Comparison of ENCODE assay signal across 14 cellular contexts in genomic region chr16:19680972-19681371, GRCh38. TPM values are rescaled to one million over a fixed set of nuclear protein-coding genes. Genes with fewer than 3 reads are reported as not detected.
DNase-seq lines count a peak whose midpoint lies in the region; ATAC-seq, FAIRE-seq and TF ChIP-seq lines count a peak whose summit lies in the region.
"Had no signal": no experiment of that assay in that cellular context is flagged by ENCODE, and none has a peak within 500 bp of the region (broad histone marks: within the 10 kb centered on the region; RNA-seq: fewer than 3 reads in every experiment).

No MANE protein-coding gene starts in this region.

- no peaks in the 10 kb centered on the region for H3K9me3 ChIP-seq in Panc1 (ENCODE audit: control insufficient read depth, insufficient read depth, low read depth, low read length)
- H3K9me3 ChIP-seq in effector memory CD4-positive, alpha-beta T cell (ENCODE audit: control insufficient read depth, low read length) = no peaks in the 10 kb centered on the region
- H3K9me3 ChIP-seq: mucosa of descending colon, right lobe of liver had no signal

- peak; percentile 14 for DNase-seq in HTR-8/SVneo (ENCODE audit: insufficient read length, low spot score)
- no peak for DNase-seq in Panc1 (ENCODE audit: low read depth, low spot score)
- peak; percentile 54 for DNase-seq in iPS-NIHi7 (ENCODE audit: extremely low spot score)
- no peak for DNase-seq in effector memory CD4-positive, alpha-beta T cell
- DNase-seq in NCI-H1417 treated with DMSO at 0.1 percent for 48 hours (lab: John Stamatoyannopoulos, UW) = no peak
- DNase-seq in HUDEP-2 (lab: John Stamatoyannopoulos, UW; ENCODE audit: unreplicated experiment in 76 of 76) = no peak
- DNase-seq: activated CD8-positive, alpha-beta memory T cell treated with anti-CD3 and anti-CD28 coated beads, Interleukin-2, amount 50 U/mL, for 48 hours; cortex of kidney; immature natural killer cell; Kasumi-1; mucosa of descending colon; right lobe of liver had no signal

- FAIRE-seq in HTR-8/SVneo (lab: Jason Lieb, UNC) = no peak

- intact Hi-C loops in Panc1 (cut with micrococcal nuclease; ENCODE audit: unreplicated experiment) = no loop called here

- TF ChIP-seq CTCF in C4-2B (conservative IDR thresholded peaks at IDR 0.05) (no peak; the same call in 1 of the 2 replicates), Panc1 (IDR thresholded peaks at IDR 0.05) (no peak; the same call in 1 of the 2 replicates)

- no peaks in the 10 kb centered on the region for H3K36me3 ChIP-seq in Panc1 (ENCODE audit: control insufficient read depth, insufficient read depth, low read length)
- H3K36me3 ChIP-seq in effector memory CD4-positive, alpha-beta T cell (ENCODE audit: control insufficient read depth, insufficient read depth, low read length) = peaks cover 26% of the 10 kb centered on the region

- H3K4me1 ChIP-seq in Panc1 (ENCODE audit: control insufficient read depth, insufficient read depth, low read length) = no peaks in the 10 kb centered on the region
- no peaks in the 10 kb centered on the region for H3K4me1 ChIP-seq in effector memory CD4-positive, alpha-beta T cell (ENCODE audit: control insufficient read depth, insufficient read depth, low read length, poor library complexity, severe bottlenecking)
- H3K4me1 ChIP-seq: right lobe of liver had no signal

- H3K27me3 ChIP-seq in Panc1 (ENCODE audit: control insufficient read depth, insufficient read depth, low read length) = no peaks in the 10 kb centered on the region
- H3K27me3 ChIP-seq in effector memory CD4-positive, alpha-beta T cell (replicated peaks; ENCODE audit: control insufficient read depth, insufficient read depth, low read length, poor library complexity, severe bottlenecking) = no peaks in the 10 kb centered on the region
- H3K27me3 ChIP-seq: right lobe of liver had no signal

- ATAC-seq in Panc1 (peak; percentile 55), HG03108 (IDR thresholded peaks at IDR 0.05; ENCODE audit: unreplicated experiment) (no peak)
- ATAC-seq: mucosa of descending colon had no signal

- POLR2A ChIA-PET in Panc1 (lab: Charles Lee) = no interaction called here

- no TSS peak for BruUV-seq in Panc1 (replicated peaks; lab: Mats Ljungman, UMichigan)

- CTCF ChIA-PET in Panc1 (lab: Charles Lee) = interaction anchor here (0.7 kb wide), 1 partner anchor 587 kb away, joined by 7 read pairs; no protein-coding TSS in a partner anchor

- H3K27ac ChIP-seq in C4-2B = 0 out of 2 replicates have a peak overlapping the region, but pooled peaks have one; percentile 0
- no peak overlapping the region for H3K27ac ChIP-seq in Panc1 (ENCODE audit: low read length)
- no peak overlapping the region for H3K27ac ChIP-seq in effector memory CD4-positive, alpha-beta T cell (ENCODE audit: insufficient read depth, low read length, poor library complexity, severe bottlenecking)
- H3K27ac ChIP-seq: right lobe of liver had no signal

- in situ Hi-C loops in Panc1 (cut with HindIII; ENCODE audit: low pct_unique_long_range_greater_than_20kb, low sequenced_read_pairs) = no loop called here

- no peak overlapping the region for H3K4me3 ChIP-seq in Panc1 (ENCODE audit: low read depth in 2 of 2, low read length in 2 of 2)
- H3K4me3 ChIP-seq in effector memory CD4-positive, alpha-beta T cell (ENCODE audit: insufficient read depth, low read depth, low read length, poor library complexity, severe bottlenecking) = no peak overlapping the region
- H3K4me3 ChIP-seq: mucosa of descending colon, right lobe of liver had no signal

RNA-seq across cellular contexts. Expression of gene KNOP1, which starts 37.1 kb away (rescaled TPM):
- 70.1 TPM for total RNA-seq in Panc1 (2021; ENCODE audit: unreplicated experiment)
- 63.0 TPM for polyA plus RNA-seq in Panc1 (2012; ENCODE audit: insufficient read length)

RNA-seq across cellular contexts. Expression of gene IQCK, which starts 37.1 kb away (rescaled TPM):
- total RNA-seq in Panc1 (2021; ENCODE audit: unreplicated experiment) = 15.5 TPM
- 14.3 TPM for polyA plus RNA-seq in Panc1 (2012; ENCODE audit: insufficient read length)

Comparison
In these comparisons a context has a peak if more than half of its experiments do, and no peak if none do; other contexts are left out.
1. DNase-seq: peak in HTR-8/SVneo (single experiment) and iPS-NIHi7 (single experiment); none in Panc1 (single experiment), effector memory CD4-positive, alpha-beta T cell (0 of 3), NCI-H1417 treated with DMSO at 0.1 percent for 48 hours (single experiment) and HUDEP-2 (0 of 76).